8 cellular contexts compared by ENCODE assay signal in genomic region chr17:50863221-50863843, GRCh38. TPM values are rescaled to one million over a fixed set of nuclear protein-coding genes. Genes with fewer than 3 reads are reported as not detected.
A peak's percentile ranks its signal among the peaks of the same experiment; 100 is the strongest.
DNase-seq lines count a peak whose midpoint lies in the region; ATAC-seq and TF ChIP-seq lines count a peak whose summit lies in the region.

No MANE protein-coding gene starts in this region.

- CTCF ChIA-PET in CD8-positive, alpha-beta memory T cell (lab: Charles Lee) = interaction anchor here (0.7 to 4.2 kb wide), 7 partner anchors 10 to 94 kb away, joined by 3 to 33 read pairs (median 6); no protein-coding TSS in a partner anchor
- CTCF ChIA-PET in activated CD4-positive, alpha-beta memory T cell treated with anti-CD3 and anti-CD28 coated beads for 36 hours (lab: Charles Lee) = interaction anchor here (0.6 to 9.4 kb wide), 15 partner anchors 10 to 97 kb away, joined by 3 to 153 read pairs (median 4); no protein-coding TSS in a partner anchor

- POLR2A ChIA-PET in CD8-positive, alpha-beta memory T cell (lab: Charles Lee) = interaction anchor here (0.6 to 5.2 kb wide), 4 partner anchors 37 to 156 kb away, joined by 3 to 70 read pairs (median 4); partner anchors contain the start of gene ANKRD40
- POLR2A ChIA-PET in activated CD4-positive, alpha-beta memory T cell treated with anti-CD3 and anti-CD28 coated beads for 36 hours (lab: Charles Lee) = interaction anchor here (0.6 to 1.3 kb wide), 3 partner anchors 68 to 81 kb away, joined by 3 to 4 read pairs (median 4); no protein-coding TSS in a partner anchor

- H3K27me3 ChIP-seq in CD8-positive, alpha-beta memory T cell (ENCODE audit: insufficient read depth, low read length, poor library complexity, severe bottlenecking) = no peaks in the 10 kb centered on the region
- H3K27me3 ChIP-seq in HUES48 (ENCODE audit: control insufficient read depth, insufficient read depth, low read length) = no peaks in the 10 kb centered on the region
- no peaks in the 10 kb centered on the region for H3K27me3 ChIP-seq in parathyroid adenoma (ENCODE audit: control insufficient read depth, insufficient read depth, low read length)

- intact Hi-C loops in activated CD4-positive, alpha-beta memory T cell treated with anti-CD3 and anti-CD28 coated beads for 36 hours (cut with micrococcal nuclease) = loop anchor here (1.0 kb wide), 1 partner anchor 94 kb away; no protein-coding TSS in a partner anchor

- peaks cover 0 to 3% of the 10 kb centered on the region in 2 donors for H3K27me3 Mint-ChIP-seq in CD8-positive, alpha-beta memory T cell
- no peaks in the 10 kb centered on the region for H3K27me3 Mint-ChIP-seq in activated CD4-positive, alpha-beta memory T cell treated with anti-CD3 and anti-CD28 coated beads for 36 hours

- peaks cover 5 to 40% (median 17%) of the 10 kb centered on the region in 3 donors for H3K36me3 Mint-ChIP-seq in CD8-positive, alpha-beta memory T cell
- H3K36me3 Mint-ChIP-seq in activated CD4-positive, alpha-beta memory T cell treated with anti-CD3 and anti-CD28 coated beads for 36 hours = peaks cover 19% of the 10 kb centered on the region

- TF ChIP-seq CTCF in parathyroid adenoma (IDR thresholded peaks at IDR 0.05) = peak; percentile 73

- no peak for DNase-seq in CD8-positive, alpha-beta memory T cell
- DNase-seq in activated CD4-positive, alpha-beta memory T cell treated with anti-CD3 and anti-CD28 coated beads for 36 hours = peak; percentile 73
- DNase-seq in fibroblast of the conjunctiva (ENCODE audit: low read depth) (peak; percentile 23), middle frontal gyrus (ENCODE audit: extremely low spot score, low spot score) (no peak)

- no peak overlapping the region for H2AFZ ChIP-seq in parathyroid adenoma

- no peak overlapping the region for H3K9ac ChIP-seq in HUES48 (ENCODE audit: low read depth, low read length)
- peak overlapping the region; percentile 20 for H3K9ac ChIP-seq in parathyroid adenoma

- peaks cover 0 to 3% (median 0%) of the 10 kb centered on the region in 5 donors for H3K9me3 Mint-ChIP-seq in CD8-positive, alpha-beta memory T cell
- no peaks in the 10 kb centered on the region for H3K9me3 Mint-ChIP-seq in activated CD4-positive, alpha-beta memory T cell treated with anti-CD3 and anti-CD28 coated beads for 36 hours

- H3K4me3 ChIP-seq in CD8-positive, alpha-beta memory T cell (ENCODE audit: low read length) = peak overlapping the region; percentile 35
- H3K4me3 ChIP-seq in HUES48 (ENCODE audit: low read depth, low read length) (0 out of 2 replicates have a peak overlapping the region, but pooled peaks have one; percentile 99), parathyroid adenoma (ENCODE audit: low read depth, low read length) (peak overlapping the region; percentile 100)

- peak overlapping the region; percentile 95 to 99 (median 98) for H3K4me3 Mint-ChIP-seq in CD8-positive, alpha-beta memory T cell
- peak overlapping the region; percentile 4 for H3K4me3 Mint-ChIP-seq in activated CD4-positive, alpha-beta memory T cell treated with anti-CD3 and anti-CD28 coated beads for 36 hours

- H3K27ac Mint-ChIP-seq in CD8-positive, alpha-beta memory T cell = peak overlapping the region; percentile 35 to 98 (median 92)
- H3K27ac Mint-ChIP-seq in activated CD4-positive, alpha-beta memory T cell treated with anti-CD3 and anti-CD28 coated beads for 36 hours = peak overlapping the region; percentile 39

- peaks cover 45 to 54% (median 53%) of the 10 kb centered on the region in 3 donors for H3K4me1 Mint-ChIP-seq in CD8-positive, alpha-beta memory T cell
- peaks cover 33% of the 10 kb centered on the region for H3K4me1 Mint-ChIP-seq in activated CD4-positive, alpha-beta memory T cell treated with anti-CD3 and anti-CD28 coated beads for 36 hours (ENCODE audit: low read depth)

- H3K27ac ChIP-seq in CD8-positive, alpha-beta memory T cell (ENCODE audit: low read depth, low read length) = peak overlapping the region; percentile 6
- H3K27ac ChIP-seq in HUES48 (ENCODE audit: low read depth, low read length) = no peak overlapping the region
- peak overlapping the region; percentile 94 for H3K27ac ChIP-seq in parathyroid adenoma

- H3K36me3 ChIP-seq in CD8-positive, alpha-beta memory T cell (ENCODE audit: insufficient read depth, low read length) = peaks cover 10% of the 10 kb centered on the region
- H3K36me3 ChIP-seq in HUES48 (ENCODE audit: control insufficient read depth, insufficient read depth, low read length) (peaks cover 28% of the 10 kb centered on the region), parathyroid adenoma (ENCODE audit: control insufficient read depth, insufficient read depth, low read length) (no peaks in the 10 kb centered on the region)

- peak overlapping the region; percentile 84 for H3K4me2 ChIP-seq in parathyroid adenoma (ENCODE audit: low read length)

- ATAC-seq in HG03139 (IDR thresholded peaks at IDR 0.05; ENCODE audit: unreplicated experiment) = no peak
- ATAC-seq in GM18502 (IDR thresholded peaks at IDR 0.05; ENCODE audit: poor library complexity, unreplicated experiment) = no peak

- peaks cover 36% of the 10 kb centered on the region for H3K79me2 ChIP-seq in parathyroid adenoma

- peaks cover 50% of the 10 kb centered on the region for H3K4me1 ChIP-seq in CD8-positive, alpha-beta memory T cell (ENCODE audit: insufficient read depth, low read length)
- H3K4me1 ChIP-seq in HUES48 (ENCODE audit: control insufficient read depth, insufficient read depth, low read length) (peaks cover 16% of the 10 kb centered on the region), parathyroid adenoma (peaks cover 10% of the 10 kb centered on the region)

- no peaks in the 10 kb centered on the region for H3K9me3 ChIP-seq in CD8-positive, alpha-beta memory T cell (ENCODE audit: low read length)
- H3K9me3 ChIP-seq in HUES48 (ENCODE audit: control insufficient read depth, insufficient read depth, low read length) (no peaks in the 10 kb centered on the region), parathyroid adenoma (ENCODE audit: control insufficient read depth, low read length) (no peaks in the 10 kb centered on the region)

RNA-seq across cellular contexts. Expression of gene TOB1, which starts 2.8 kb away (rescaled TPM):
- total RNA-seq in CD8-positive, alpha-beta memory T cell = 10 to 100 TPM; 32.6 to 34.5 TPM
- polyA plus RNA-seq in CD8-positive, alpha-beta memory T cell = 53.4 TPM
- total RNA-seq in activated CD4-positive, alpha-beta memory T cell treated with anti-CD3 and anti-CD28 coated beads for 36 hours = 10 to 100 TPM; 42.3 to 44.1 TPM

RNA-seq across cellular contexts. Expression of gene WFIKKN2, which starts 27.9 kb away (rescaled TPM):
- not detected for total RNA-seq in CD8-positive, alpha-beta memory T cell
- not detected for polyA plus RNA-seq in CD8-positive, alpha-beta memory T cell
- not detected for total RNA-seq in activated CD4-positive, alpha-beta memory T cell treated with anti-CD3 and anti-CD28 coated beads for 36 hours

Comparison
In these comparisons a context has a peak if more than half of its experiments do, and no peak if none do; other contexts are left out.
1. DNase-seq: peak in activated CD4-positive, alpha-beta memory T cell treated with anti-CD3 and anti-CD28 coated beads for 36 hours (single experiment) and fibroblast of the conjunctiva (single experiment); none in CD8-positive, alpha-beta memory T cell (0 of 5) and middle frontal gyrus (single experiment).
2. H3K4me3 ChIP-seq: peak in every context shown above with its lines; median percentile 100 in parathyroid adenoma; 99 in HUES48; 35 in CD8-positive, alpha-beta memory T cell.